13 cellular contexts compared by ENCODE assay signal in genomic region chr9:127518091-127518856, GRCh38.
DNase-seq lines count a peak whose midpoint lies in the region; ATAC-seq, FAIRE-seq and TF ChIP-seq lines count a peak whose summit lies in the region.
"Had no signal": no experiment of that assay in that cellular context is flagged by ENCODE, and none has a peak within 500 bp of the region (broad histone marks: within the 10 kb centered on the region; RNA-seq: fewer than 3 reads in every experiment).

No MANE protein-coding gene starts in this region.

- in situ Hi-C loops in HepG2 (cut with HindIII; ENCODE audit: extremely low pct_ligation_motif_present, low pct_unique_long_range_greater_than_20kb), result no loop called here

- no peak for FAIRE-seq in HepG2 (lab: Jason Lieb, UNC)

- peaks cover 4% of the 10 kb centered on the region for H3K36me3 Mint-ChIP-seq in effector memory CD8-positive, alpha-beta T cell (ENCODE audit: insufficient read depth)
- peaks cover 6% of the 10 kb centered on the region for H3K36me3 Mint-ChIP-seq in neural progenitor cell
- peaks cover 12% of the 10 kb centered on the region for H3K36me3 Mint-ChIP-seq in activated naive CD8-positive, alpha-beta T cell treated with anti-CD3 and anti-CD28 coated beads, Interleukin-2, amount 50 U/mL, for 24 hours (ENCODE audit: low read depth)

- H4K20me1 ChIP-seq in HepG2 (ENCODE audit: insufficient read depth, low read length) (no peaks in the 10 kb centered on the region), neural progenitor cell (ENCODE audit: low read depth) (no peaks in the 10 kb centered on the region)

- no peaks in the 10 kb centered on the region for H3K79me2 ChIP-seq in HepG2 (ENCODE audit: insufficient read depth, low read length)
- H3K79me2 ChIP-seq in neural progenitor cell (ENCODE audit: low read depth), result no peaks in the 10 kb centered on the region

- H3K4me1 ChIP-seq in liver (ENCODE audit: control insufficient read depth in 4 of 4, insufficient read depth in 4 of 4, low read length in 3 of 4) (peaks cover 0 to 10% (median 0%) of the 10 kb centered on the region in 4 donors), HepG2 (ENCODE audit: insufficient read depth, low read length) (0 out of 2 replicates have a peak, but pooled peaks cover 8% of the 10 kb centered on the region), neural progenitor cell (no peaks in the 10 kb centered on the region), vagina (peaks cover 52% of the 10 kb centered on the region)

- BruUV-seq in HepG2 (replicated peaks; lab: Mats Ljungman, UMichigan), result no TSS peak

- H3K27me3 ChIP-seq in liver (ENCODE audit: control insufficient read depth in 4 of 4, insufficient read depth in 4 of 4, low read length in 3 of 4), result no peaks in the 10 kb centered on the region
- no peaks in the 10 kb centered on the region for H3K27me3 ChIP-seq in HepG2 (ENCODE audit: control insufficient read depth in 1 of 2, insufficient read depth in 2 of 2, low read length in 2 of 2)
- no peaks in the 10 kb centered on the region for H3K27me3 ChIP-seq in neural progenitor cell
- no peaks in the 10 kb centered on the region for H3K27me3 ChIP-seq in vagina

- no peak overlapping the region for H3K4me3 Mint-ChIP-seq in effector memory CD8-positive, alpha-beta T cell
- H3K4me3 Mint-ChIP-seq in neural progenitor cell, result peak overlapping the region; percentile 54
- H3K4me3 Mint-ChIP-seq in activated naive CD8-positive, alpha-beta T cell treated with anti-CD3 and anti-CD28 coated beads, Interleukin-2, amount 50 U/mL, for 24 hours, result no peak overlapping the region
- H3K4me3 Mint-ChIP-seq: T-cell had no signal

- TF ChIP-seq CTCF in liver (IDR thresholded peaks at IDR 0.05; ENCODE audit: low read depth, low read length, missing input control) (no peak), HepG2 (CRISPR knock-in tag; IDR thresholded peaks at IDR 0.05) (no peak), neural progenitor cell (IDR thresholded peaks at IDR 0.05) (no peak), vagina (IDR thresholded peaks at IDR 0.05) (no peak)

- WGBS in liver, result 82% methylated on average over 13 of the region's 13 CpGs
- WGBS in HepG2 (ENCODE audit: low lambda C conversion rate), result 100% methylated on average over 8 of the region's 13 CpGs

- H3K27me3 Mint-ChIP-seq in effector memory CD8-positive, alpha-beta T cell, result no peaks in the 10 kb centered on the region
- peaks cover 2% of the 10 kb centered on the region for H3K27me3 Mint-ChIP-seq in neural progenitor cell (ENCODE audit: insufficient read depth, low read depth)
- H3K27me3 Mint-ChIP-seq in activated naive CD8-positive, alpha-beta T cell treated with anti-CD3 and anti-CD28 coated beads, Interleukin-2, amount 50 U/mL, for 24 hours, result no peaks in the 10 kb centered on the region
- H3K27me3 Mint-ChIP-seq: T-cell had no signal

- ATAC-seq in HepG2 (no peak), GM21723 (IDR thresholded peaks at IDR 0.05; ENCODE audit: unreplicated experiment) (no peak)
- ATAC-seq in effector memory CD8-positive, alpha-beta T cell (replicated peaks), result no peak
- no peak for ATAC-seq in activated naive CD8-positive, alpha-beta T cell treated with anti-CD3 and anti-CD28 coated beads, Interleukin-2, amount 50 U/mL, for 24 hours

- H3K4me1 Mint-ChIP-seq in effector memory CD8-positive, alpha-beta T cell (ENCODE audit: low read depth in 2 of 2), result peaks cover 0 to 5% of the 10 kb centered on the region in 2 donors
- peaks cover 16% of the 10 kb centered on the region for H3K4me1 Mint-ChIP-seq in neural progenitor cell
- peaks cover 5% of the 10 kb centered on the region for H3K4me1 Mint-ChIP-seq in activated naive CD8-positive, alpha-beta T cell treated with anti-CD3 and anti-CD28 coated beads, Interleukin-2, amount 50 U/mL, for 24 hours

- H3K36me3 ChIP-seq in liver (ENCODE audit: control insufficient read depth in 4 of 4, insufficient read depth in 3 of 4, low read depth in 1 of 4, low read length in 3 of 4) (peaks cover 0 to 5% (median 4%) of the 10 kb centered on the region in 4 donors), HepG2 (replicated peaks in 1 of 2; ENCODE audit: control insufficient read depth in 1 of 2, insufficient read depth in 2 of 2, low read length in 2 of 2) (peaks cover 20 to 44% of the 10 kb centered on the region in 2 experiments), neural progenitor cell (no peaks in the 10 kb centered on the region), vagina (peaks cover under 1 to 48% of the 10 kb centered on the region in 2 donors)

- no peak for TF ChIP-seq EP300 in HepG2 (IDR thresholded peaks at IDR 0.05; ENCODE audit: low read depth in 2 of 2, low read length in 2 of 2)
- TF ChIP-seq EP300 in HepG2 (CRISPR knock-in tag; IDR thresholded peaks at IDR 0.05; ENCODE audit: borderline replicate concordance), result no peak

- H3K9ac ChIP-seq in liver (ENCODE audit: low read depth in 1 of 2, low read length in 2 of 2) (no peak overlapping the region), HepG2 (ENCODE audit: insufficient read depth, low read depth, low read length) (no peak overlapping the region), neural progenitor cell (no peak overlapping the region)

- CTCF ChIA-PET in HepG2 (lab: Yijun Ruan, JAX; ENCODE audit: low intra/inter-chr PET ratio, low total read pairs), result no interaction called here

- H3K9me3 ChIP-seq in liver (ENCODE audit: control insufficient read depth in 4 of 4, low read length in 3 of 4) (peaks cover 0 to 4% (median 0%) of the 10 kb centered on the region in 4 donors), HepG2 (ENCODE audit: low read length) (peaks cover 2% of the 10 kb centered on the region), neural progenitor cell (ENCODE audit: low read depth) (peaks cover under 1% of the 10 kb centered on the region), vagina (no peaks in the 10 kb centered on the region)

- H3K27ac ChIP-seq in liver (ENCODE audit: low read depth in 1 of 2, low read length in 2 of 2) (peak overlapping the region in 1 of 2 donors; percentile 21), HepG2 (ENCODE audit: extremely low read length, insufficient read depth, low read length) (no peak overlapping the region), neural progenitor cell (no peak overlapping the region), vagina (peak overlapping the region; percentile 78)

- H3F3A ChIP-seq in neural progenitor cell (ENCODE audit: low read depth), result no peaks in the 10 kb centered on the region

- peak overlapping the region; percentile 25 to 89 for H3K27ac Mint-ChIP-seq in effector memory CD8-positive, alpha-beta T cell
- no peak overlapping the region for H3K27ac Mint-ChIP-seq in neural progenitor cell
- no peak overlapping the region for H3K27ac Mint-ChIP-seq in activated naive CD8-positive, alpha-beta T cell treated with anti-CD3 and anti-CD28 coated beads, Interleukin-2, amount 50 U/mL, for 24 hours
- H3K27ac Mint-ChIP-seq: T-cell had no signal

- intact Hi-C loops in HepG2 (cut with micrococcal nuclease; ENCODE audit: unreplicated experiment), result no loop called here
- intact Hi-C loops in vagina (cut with DNase I), result no loop called here

- H3K9me3 Mint-ChIP-seq in effector memory CD8-positive, alpha-beta T cell, result no peaks in the 10 kb centered on the region
- peaks cover 2% of the 10 kb centered on the region for H3K9me3 Mint-ChIP-seq in neural progenitor cell
- peaks cover 3% of the 10 kb centered on the region for H3K9me3 Mint-ChIP-seq in activated naive CD8-positive, alpha-beta T cell treated with anti-CD3 and anti-CD28 coated beads, Interleukin-2, amount 50 U/mL, for 24 hours
- H3K9me3 Mint-ChIP-seq: T-cell had no signal

- no peak for TF ChIP-seq POLR2A in HepG2 (IDR thresholded peaks at IDR 0.05; ENCODE audit: insufficient read depth in 1 of 2, low read depth in 2 of 2, low read length in 2 of 2)
- TF ChIP-seq POLR2A in vagina (IDR thresholded peaks at IDR 0.05), result no peak

- TF ChIP-seq RAD21 in liver (IDR thresholded peaks at IDR 0.05) (no peak), HepG2 (CRISPR knock-in tag; IDR thresholded peaks at IDR 0.05) (no peak)

- H3K4me2 ChIP-seq in HepG2 (ENCODE audit: low read depth, low read length), result no peak overlapping the region
- H3K4me2 ChIP-seq in neural progenitor cell, result no peak overlapping the region

- DNase-seq in HepG2 (ENCODE audit: low spot score), result no peak
- no peak for DNase-seq in effector memory CD8-positive, alpha-beta T cell
- no peak for DNase-seq in neural progenitor cell (ENCODE audit: low spot score)
- DNase-seq in vagina (ENCODE audit: extremely low spot score in 2 of 2), result no peak
- no peak for DNase-seq in activated naive CD8-positive, alpha-beta T cell treated with anti-CD3 and anti-CD28 coated beads, Interleukin-2, amount 50 U/mL, for 24 hours
- no peak for DNase-seq in NCI-H526 (lab: John Stamatoyannopoulos, UW)
- DNase-seq: activated CD4-positive, alpha-beta T cell treated with anti-CD3 and anti-CD28 coated beads, Interleukin-2, amount 50 U/mL, for 4 hours; activated naive CD4-positive, alpha-beta T cell; DMS53; NCI-H2171 had no signal

- no peak overlapping the region for H2AFZ ChIP-seq in HepG2 (ENCODE audit: low read length)
- no peak overlapping the region for H2AFZ ChIP-seq in neural progenitor cell (replicated peaks)

- H3K4me3 ChIP-seq in liver (ENCODE audit: low read depth in 1 of 3, low read length in 3 of 3) (no peak overlapping the region), HepG2 (replicated peaks in 1 of 3; ENCODE audit: insufficient read depth in 1 of 3, low read depth in 2 of 3, low read length in 3 of 3) (no peak overlapping the region), neural progenitor cell (no peak overlapping the region), vagina (no peak overlapping the region)

- POLR2A ChIA-PET in HepG2 (lab: Yijun Ruan, JAX), result no interaction called here

TF ChIP-seq in HepG2, 621 proteins besides CTCF, POLR2A, EP300 and RAD21 (continues in another document):
- TF ChIP-seq SRSF4 (IDR thresholded peaks at IDR 0.05; ENCODE audit: low read depth, low read length, poor library complexity, severe bottlenecking) (no peak), HNRNPK (IDR thresholded peaks at IDR 0.05; ENCODE audit: low read depth, low read length, poor library complexity, severe bottlenecking) (no peak), CHCHD3 (CRISPR knock-in tag; IDR thresholded peaks at IDR 0.05) (no peak), NFATC3 (CRISPR knock-in tag; IDR thresholded peaks at IDR 0.05) (no peak), SRSF9 (IDR thresholded peaks at IDR 0.05; ENCODE audit: borderline replicate concordance, insufficient read depth, low read depth, low read length, poor library complexity, severe bottlenecking) (no peak), ATF3 (CRISPR knock-in tag; IDR thresholded peaks at IDR 0.05) (no peak), ZNF256 (CRISPR knock-in tag; conservative IDR thresholded peaks at IDR 0.05) (no peak), ZNF816 (CRISPR knock-in tag; IDR thresholded peaks at IDR 0.05; ENCODE audit: borderline replicate concordance) (no peak)

Comparison
In these comparisons a context has a peak if more than half of its experiments do, and no peak if none do; other contexts are left out.
1. H3K27ac Mint-ChIP-seq: peak in effector memory CD8-positive, alpha-beta T cell (2 of 2); none in neural progenitor cell (single experiment) and activated naive CD8-positive, alpha-beta T cell treated with anti-CD3 and anti-CD28 coated beads, Interleukin-2, amount 50 U/mL, for 24 hours (single experiment).